ENCODE assay signal across 8 cellular contexts in genomic region chr17:44199553-44200477, GRCh38. TPM values are rescaled to one million over a fixed set of nuclear protein-coding genes. Genes with fewer than 3 reads are reported as not detected.
DNase-seq lines count a peak whose midpoint lies in the region; ATAC-seq and TF ChIP-seq lines count a peak whose summit lies in the region.

Gene ATXN7L3 (minus strand): TSS chr17:44199884. CDS start chr17:44198070, 1,814 bp downstream.

- peaks cover 36% of the 10 kb centered on the region for H3K4me1 ChIP-seq in CD8-positive, alpha-beta T cell (ENCODE audit: insufficient read depth, low read length)

- TF ChIP-seq CTCF in CD8-positive, alpha-beta T cell (IDR thresholded peaks at IDR 0.05): no peak

- peaks cover 34% of the 10 kb centered on the region for H3K36me3 Mint-ChIP-seq in CD8-positive, alpha-beta T cell

- peak within 1 kb of the TSS; percentile 93 for H3K27ac Mint-ChIP-seq in CD8-positive, alpha-beta T cell

- H3K4me3 ChIP-seq in CD8-positive, alpha-beta T cell (ENCODE audit: low read depth, low read length): peak within 1 kb of the TSS; percentile 96

- H3K4me3 Mint-ChIP-seq in CD8-positive, alpha-beta T cell: peak within 1 kb of the TSS; percentile 86

- no peaks in the 10 kb centered on the region for H3K9me3 ChIP-seq in CD8-positive, alpha-beta T cell (ENCODE audit: low read length)

- no peaks in the 10 kb centered on the region for H3K27me3 ChIP-seq in CD8-positive, alpha-beta T cell (ENCODE audit: insufficient read depth, low read length)

- intact Hi-C loops in CD8-positive, alpha-beta T cell (cut with DNase I, micrococcal nuclease): loop anchor here (1.0 to 10.0 kb wide), 8 partner anchors 10 to 861 kb away; partner anchors contain the start of genes HROB (in 2 of the 2), TMUB2 (in 2 of the 2) and NMT1 (in 1 of the 2)

- no peaks in the 10 kb centered on the region for H3K9me3 Mint-ChIP-seq in CD8-positive, alpha-beta T cell

- CTCF ChIA-PET in CD8-positive, alpha-beta T cell (lab: Charles Lee): interaction anchor here (1.9 to 5.5 kb wide), 3 partner anchors 11 to 131 kb away, joined by 7 to 95 read pairs (median 15); partner anchors contain the start of gene UBTF

- peak; percentile 99 to 100 (median 99) for DNase-seq in CD8-positive, alpha-beta T cell
- DNase-seq in HT-29 (ENCODE audit: low spot score): peak; percentile 97
- DNase-seq in NK-92 treated with Interleukin-12 subunit alpha and Interleukin-12 subunit beta, amount 100 ng/mL, for 24 hours (lab: John Stamatoyannopoulos, UW): peak; percentile 99
- DNase-seq in activated CD8-positive, alpha-beta memory T cell treated with anti-CD3 and anti-CD28 coated beads for 24 hours: peak; percentile 99
- peak; percentile 97 for DNase-seq in effector CD4-positive, alpha-beta T cell
- peak; percentile 97 for DNase-seq in medulla oblongata (ENCODE audit: extremely low spot score)
- peak; percentile 99 to 100 (median 99) for DNase-seq in stimulated activated CD4-positive, alpha-beta T cell treated with anti-CD3 and anti-CD28 coated beads, TNF-alpha, amount 100 ng/mL, for 48 hours (ENCODE audit: low read depth in 3 of 3)

- peak within 1 kb of the TSS; percentile 69 for H3K27ac ChIP-seq in CD8-positive, alpha-beta T cell (ENCODE audit: low read depth, low read length)

- peak; percentile 84 for ATAC-seq in CD8-positive, alpha-beta T cell
- peak; percentile 53 for ATAC-seq in GM19467 (IDR thresholded peaks at IDR 0.05; ENCODE audit: unreplicated experiment)

- POLR2A ChIA-PET in CD8-positive, alpha-beta T cell (lab: Charles Lee): interaction anchor here (0.6 to 17.2 kb wide), 6 partner anchors 8 to 127 kb away, joined by 3 to 251 read pairs (median 3); partner anchors contain the start of genes TMUB2 and UBTF

- H3K27me3 Mint-ChIP-seq in CD8-positive, alpha-beta T cell (ENCODE audit: low read depth): no peaks in the 10 kb centered on the region

- peaks cover 17% of the 10 kb centered on the region for H3K36me3 ChIP-seq in CD8-positive, alpha-beta T cell (ENCODE audit: insufficient read depth, low read length)

- peaks cover 43% of the 10 kb centered on the region for H3K4me1 Mint-ChIP-seq in CD8-positive, alpha-beta T cell (ENCODE audit: low read depth)

RNA-seq across cellular contexts. Expression of gene ATXN7L3, which starts in this region (rescaled TPM):
- 10 to 100 TPM; 85.5 to 85.7 TPM for total RNA-seq in CD8-positive, alpha-beta T cell
- 70.5 and 82.7 TPM in 2 replicates for total RNA-seq in HT-29 (2014; rRNA removed; shearing (Covaris generic))

Comparison
In these comparisons a context has a peak if more than half of its experiments do, and no peak if none do; other contexts are left out.
1. Peak in every context shown above with its lines: DNase-seq, ATAC-seq, H3K4me3 ChIP-seq and H3K27ac ChIP-seq.